Comparison of ENCODE assay signal across 8 cellular contexts in the genomic region with DNA sequence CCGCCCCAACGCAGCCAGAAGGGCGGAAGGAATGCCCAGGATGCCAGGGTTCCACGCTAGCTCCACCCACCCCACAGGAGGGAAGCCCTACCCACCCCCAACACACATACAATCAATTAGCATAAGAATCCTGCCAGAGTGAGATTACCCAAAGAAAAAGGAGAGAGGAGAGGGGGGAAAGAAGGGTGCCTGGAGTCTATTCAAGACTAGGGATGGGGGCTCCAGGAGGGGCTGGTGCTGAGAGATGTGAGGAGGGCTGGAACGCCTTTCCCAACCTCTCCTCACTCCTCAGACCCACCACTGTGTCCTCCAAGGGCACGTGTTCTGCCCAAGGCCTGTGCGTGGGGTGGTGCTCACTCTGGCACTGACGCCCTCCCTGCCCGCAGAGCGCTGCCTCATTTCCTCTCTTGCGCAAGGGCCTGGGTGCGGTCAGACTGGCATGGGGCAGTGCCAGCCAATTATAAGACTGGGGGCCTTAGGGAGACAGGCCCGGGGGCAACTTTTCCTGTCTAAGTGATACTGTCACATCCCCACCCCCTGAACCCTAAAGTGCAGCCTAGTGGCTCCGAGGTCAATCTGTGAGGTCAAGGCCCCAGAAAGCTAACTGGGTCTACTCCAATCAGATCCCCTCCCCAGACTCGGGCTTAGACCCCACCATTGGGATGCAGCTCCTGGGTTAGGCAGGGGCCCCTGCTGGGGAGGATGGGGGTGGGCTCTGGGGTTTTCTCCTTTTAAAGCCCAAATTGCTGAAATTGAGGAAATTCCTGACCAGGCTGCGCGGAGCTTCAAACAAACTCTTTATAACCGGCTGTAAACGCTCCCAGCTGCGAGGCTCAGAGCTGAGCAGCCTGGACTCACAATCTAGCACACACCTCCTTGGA. TPM values are rescaled to one million over a fixed set of nuclear protein-coding genes. Genes with fewer than 3 reads are reported as not detected.
DNase-seq lines count a peak whose midpoint lies in the region; ATAC-seq and TF ChIP-seq lines count a peak whose summit lies in the region.

No MANE protein-coding gene starts in this region.

- peak overlapping the region; percentile 34 to 99 (median 98) for H3K27ac ChIP-seq in stomach

- H3K9me3 ChIP-seq in iPS-18c (ENCODE audit: control insufficient read depth, insufficient read depth, low read length) (no peaks in the 10 kb centered on the region), stomach (no peaks in the 10 kb centered on the region), BE2C (no peaks in the 10 kb centered on the region)

- H3K27me3 ChIP-seq in stomach (no peaks in the 10 kb centered on the region), BE2C (no peaks in the 10 kb centered on the region)

- POLR2A ChIA-PET in activated CD4-positive, alpha-beta T cell treated with anti-CD3 and anti-CD28 coated beads, Interleukin-2, amount 10 ng/mL, durations not matched to agents 7 days and 5 days (lab: Charles Lee): no interaction called here

- H3K4me1 ChIP-seq in stomach (peaks cover 45 to 84% (median 75%) of the 10 kb centered on the region in 4 donors), BE2C (peaks cover 7% of the 10 kb centered on the region; the same call in 1 of the 2 replicates)

- H3K27ac Mint-ChIP-seq in activated CD4-positive, alpha-beta T cell treated with anti-CD3 and anti-CD28 coated beads, Interleukin-2, amount 10 ng/mL, durations not matched to agents 7 days and 5 days: peak overlapping the region; percentile 89

- ATAC-seq in HG03196 (IDR thresholded peaks at IDR 0.05; ENCODE audit: unreplicated experiment): no peak

- no peaks in the 10 kb centered on the region for H3K9me3 Mint-ChIP-seq in activated CD4-positive, alpha-beta T cell treated with anti-CD3 and anti-CD28 coated beads, Interleukin-2, amount 10 ng/mL, durations not matched to agents 7 days and 5 days

- intact Hi-C loops in stomach (cut with DNase I; ENCODE audit: low total_unique reads): loop anchor here (10.0 kb wide), 1 partner anchor 68 kb away; no protein-coding TSS in a partner anchor

- TF ChIP-seq EP300 in stomach (IDR thresholded peaks at IDR 0.05): no peak

- TF ChIP-seq CTCF in stomach (IDR thresholded peaks at IDR 0.05): no peak
- TF ChIP-seq CTCF in BE2C (IDR thresholded peaks at IDR 0.05; ENCODE audit: low read depth, low read length): no peak

- peaks cover 22 to 34% (median 31%) of the 10 kb centered on the region in 4 donors for H3K36me3 ChIP-seq in stomach
- 0 out of 2 replicates have a peak, but pooled peaks cover 2% of the 10 kb centered on the region for H3K36me3 ChIP-seq in BE2C

- peaks cover 73% of the 10 kb centered on the region for H3K4me1 Mint-ChIP-seq in activated CD4-positive, alpha-beta T cell treated with anti-CD3 and anti-CD28 coated beads, Interleukin-2, amount 10 ng/mL, durations not matched to agents 7 days and 5 days

- CTCF ChIA-PET in activated CD4-positive, alpha-beta T cell treated with anti-CD3 and anti-CD28 coated beads, Interleukin-2, amount 10 ng/mL, durations not matched to agents 7 days and 5 days (lab: Charles Lee): interaction anchor here (0.9 to 12.6 kb wide), 11 partner anchors 12 to 104 kb away, joined by 3 to 117 read pairs (median 5); a partner anchor contains a TSS

- WGBS in stomach, 5 donors: 36 to 54% (median 51%) methylated on average over 17 to 20 of the region's 20 CpGs

- peak overlapping the region; percentile 98 for H3K4me3 Mint-ChIP-seq in activated CD4-positive, alpha-beta T cell treated with anti-CD3 and anti-CD28 coated beads, Interleukin-2, amount 10 ng/mL, durations not matched to agents 7 days and 5 days

- no peaks in the 10 kb centered on the region for H3K27me3 Mint-ChIP-seq in activated CD4-positive, alpha-beta T cell treated with anti-CD3 and anti-CD28 coated beads, Interleukin-2, amount 10 ng/mL, durations not matched to agents 7 days and 5 days

- H3K4me3 ChIP-seq in iPS-18c (ENCODE audit: insufficient read depth, low read depth, low read length) (peak overlapping the region; percentile 86), stomach (peak overlapping the region in 3 of 4 donors; percentile 63 to 88 (median 81)), BE2C (ENCODE audit: low read depth, low read length) (no peak overlapping the region)

- H3K36me3 Mint-ChIP-seq in activated CD4-positive, alpha-beta T cell treated with anti-CD3 and anti-CD28 coated beads, Interleukin-2, amount 10 ng/mL, durations not matched to agents 7 days and 5 days (ENCODE audit: low read depth): peaks cover 63% of the 10 kb centered on the region

- TF ChIP-seq POLR2A in stomach (IDR thresholded peaks at IDR 0.05): no peak

- DNase-seq in activated CD4-positive, alpha-beta T cell treated with anti-CD3 and anti-CD28 coated beads, Interleukin-2, amount 10 ng/mL, durations not matched to agents 7 days and 5 days: no peak
- no peak for DNase-seq in activated CD4-positive, alpha-beta T cell treated with anti-CD3 and anti-CD28 coated beads for 4 hours
- DNase-seq in activated gamma-delta T cell treated with Interleukin-2 at 50 U/mL for 16 hours (peak; percentile 47), stomach (peak; percentile 62), glomerular visceral epithelial cell (ENCODE audit: extremely low spot score) (no peak), BE2C (no peak)

RNA-seq across cellular contexts. Expression of a gene that starts 10.2 kb away (rescaled TPM):
- total RNA-seq in activated CD4-positive, alpha-beta T cell treated with anti-CD3 and anti-CD28 coated beads, Interleukin-2, amount 10 ng/mL, durations not matched to agents 7 days and 5 days: 100 to 1,000 TPM; 621 to 702 TPM
- 10 to 100 TPM in 1 of 5 donors, 1 to 10 TPM in 2, not detected in 2; 4.6 to 29.5 (median 5.7) TPM for total RNA-seq in stomach
- polyA plus RNA-seq in stomach: 1 to 10 TPM in 2 of 3 donors, under 1 TPM in 1; 0.56 to 3.8 (median 1.7) TPM
- polyA plus RNA-seq in BE2C (2012; ENCODE audit: insufficient read depth, insufficient read length, low read depth): not detected

RNA-seq across cellular contexts. Expression of a gene that starts 14.7 kb away (rescaled TPM):
- total RNA-seq in activated CD4-positive, alpha-beta T cell treated with anti-CD3 and anti-CD28 coated beads, Interleukin-2, amount 10 ng/mL, durations not matched to agents 7 days and 5 days: 10 to 100 TPM; 58.3 to 59.7 TPM
- total RNA-seq in stomach: 10 to 100 TPM in 2 of 5 donors, 1 to 10 TPM in 3; 2.0 to 26.5 (median 9.5) TPM
- polyA plus RNA-seq in stomach: 10 to 100 TPM in 1 of 3 donors, 1 to 10 TPM in 2; 4.9 to 37.7 (median 9.6) TPM
- 20.2 TPM for polyA plus RNA-seq in BE2C (2012; ENCODE audit: insufficient read depth, insufficient read length, low read depth)

RNA-seq across cellular contexts. Expression of a gene that starts 36.6 kb away (rescaled TPM):
- 10 to 100 TPM; 33.3 to 34.7 TPM for total RNA-seq in activated CD4-positive, alpha-beta T cell treated with anti-CD3 and anti-CD28 coated beads, Interleukin-2, amount 10 ng/mL, durations not matched to agents 7 days and 5 days
- total RNA-seq in stomach: 100 to 1,000 TPM in 2 of 5 donors, 10 to 100 TPM in 3; 30.3 to 334 (median 38.9) TPM
- polyA plus RNA-seq in stomach: 10 to 100 TPM in 1 of 3 donors, 1 to 10 TPM in 2; 4.6 to 52.6 (median 5.7) TPM
- 12.2 TPM for polyA plus RNA-seq in BE2C (2012; ENCODE audit: insufficient read depth, insufficient read length, low read depth)

RNA-seq across cellular contexts. Expression of a gene that starts 36.8 kb away (rescaled TPM):
- 10 to 100 TPM; 38.9 to 44.1 TPM for total RNA-seq in activated CD4-positive, alpha-beta T cell treated with anti-CD3 and anti-CD28 coated beads, Interleukin-2, amount 10 ng/mL, durations not matched to agents 7 days and 5 days
- 10 to 100 TPM in 3 of 5 donors, 1 to 10 TPM in 2; 4.1 to 37.5 (median 10.3) TPM for total RNA-seq in stomach
- 1 to 10 TPM; 4.0 to 4.9 (median 4.1) TPM for polyA plus RNA-seq in stomach
- polyA plus RNA-seq in BE2C (2012; ENCODE audit: insufficient read depth, insufficient read length, low read depth): 35.0 TPM

RNA-seq across cellular contexts. Expression of a gene that starts 50.8 kb away (rescaled TPM):
- 100 to 1,000 TPM; 107 to 125 TPM for total RNA-seq in activated CD4-positive, alpha-beta T cell treated with anti-CD3 and anti-CD28 coated beads, Interleukin-2, amount 10 ng/mL, durations not matched to agents 7 days and 5 days
- total RNA-seq in stomach: 10 to 100 TPM in 1 of 5 donors, 1 to 10 TPM in 4; 3.3 to 43.2 (median 6.6) TPM
- polyA plus RNA-seq in stomach: 10 to 100 TPM in 1 of 3 donors, under 1 TPM in 2; 0.15 to 13.1 (median 0.75) TPM
- polyA plus RNA-seq in BE2C (2012; ENCODE audit: insufficient read depth, insufficient read length, low read depth): 6.3 TPM

Comparison
In these comparisons a context has a peak if more than half of its experiments do, and no peak if none do; other contexts are left out.
1. DNase-seq: peak in activated gamma-delta T cell treated with Interleukin-2 at 50 U/mL for 16 hours (single experiment) and stomach (single experiment); none in activated CD4-positive, alpha-beta T cell treated with anti-CD3 and anti-CD28 coated beads, Interleukin-2, amount 10 ng/mL, durations not matched to agents 7 days and 5 days (single experiment), activated CD4-positive, alpha-beta T cell treated with anti-CD3 and anti-CD28 coated beads for 4 hours (0 of 2), glomerular visceral epithelial cell (single experiment) and BE2C (single experiment).
2. RNA of a gene that starts 10.2 kb away (total RNA-seq): 621 to 702 TPM in activated CD4-positive, alpha-beta T cell treated with anti-CD3 and anti-CD28 coated beads, Interleukin-2, amount 10 ng/mL, durations not matched to agents 7 days and 5 days; 4.6 to 29.5 TPM in stomach; every median in the first group is over 10 times any median in the second.